In genomic region chr2:26462511-26463251, GRCh38 we compare ENCODE assay signal across 8 cellular contexts. TPM values are rescaled to one million over a fixed set of nuclear protein-coding genes. Genes with fewer than 3 reads are reported as not detected.
DNase-seq lines count a peak whose midpoint lies in the region; ATAC-seq, FAIRE-seq and TF ChIP-seq lines count a peak whose summit lies in the region.

No MANE protein-coding gene starts in this region.

- no peak overlapping the region for H2AFZ ChIP-seq in HepG2 (ENCODE audit: low read length)

- no peaks in the 10 kb centered on the region for H3K4me1 ChIP-seq in body of pancreas
- peaks cover 33% of the 10 kb centered on the region for H3K4me1 ChIP-seq in HepG2 (ENCODE audit: insufficient read depth, low read length)

- peak; percentile 55 for TF ChIP-seq RAD21 in HepG2 (CRISPR knock-in tag; IDR thresholded peaks at IDR 0.05)

- H3K36me3 ChIP-seq in body of pancreas (replicated peaks in 1 of 2; ENCODE audit: insufficient read depth in 1 of 2, low read depth in 2 of 2) (no peaks in the 10 kb centered on the region), HepG2 (replicated peaks in 1 of 2; ENCODE audit: control insufficient read depth in 1 of 2, insufficient read depth in 2 of 2, low read length in 2 of 2) (no peaks in the 10 kb centered on the region)

- H3K9me3 ChIP-seq in body of pancreas, result no peaks in the 10 kb centered on the region
- no peaks in the 10 kb centered on the region for H3K9me3 ChIP-seq in HepG2 (ENCODE audit: low read length)

- no peaks in the 10 kb centered on the region for H3K9me3 Mint-ChIP-seq in activated CD8-positive, alpha-beta T cell treated with anti-CD3 and anti-CD28 coated beads for 36 hours
- H3K9me3 Mint-ChIP-seq in activated CD8-positive, alpha-beta T cell treated with anti-CD3 and anti-CD28 coated beads, Interleukin-2, amount 10 ng/mL, durations not matched to agents 7 days and 5 days (ENCODE audit: insufficient read depth), result no peaks in the 10 kb centered on the region

- no peak for TF ChIP-seq POLR2A in body of pancreas (IDR thresholded peaks at IDR 0.05)
- no peak for TF ChIP-seq POLR2A in HepG2 (IDR thresholded peaks at IDR 0.05; ENCODE audit: insufficient read depth in 1 of 2, low read depth in 2 of 2, low read length in 2 of 2)

- no peaks in the 10 kb centered on the region for H3K4me1 Mint-ChIP-seq in activated CD8-positive, alpha-beta T cell treated with anti-CD3 and anti-CD28 coated beads for 36 hours (ENCODE audit: low read depth)
- H3K4me1 Mint-ChIP-seq in activated CD8-positive, alpha-beta T cell treated with anti-CD3 and anti-CD28 coated beads, Interleukin-2, amount 10 ng/mL, durations not matched to agents 7 days and 5 days (ENCODE audit: low read depth), result no peaks in the 10 kb centered on the region

- peak; percentile 37 for DNase-seq in activated CD8-positive, alpha-beta T cell treated with anti-CD3 and anti-CD28 coated beads for 36 hours
- no peak for DNase-seq in activated CD8-positive, alpha-beta T cell treated with anti-CD3 and anti-CD28 coated beads, Interleukin-2, amount 10 ng/mL, durations not matched to agents 7 days and 5 days
- peak; percentile 23 for DNase-seq in NCI-H1092 treated with DMSO at 0.1 percent for 48 hours (lab: John Stamatoyannopoulos, UW)
- peak; percentile 73 to 78 (median 75) for DNase-seq in body of pancreas
- peak; percentile 58 for DNase-seq in HepG2 (ENCODE audit: low spot score)

- in situ Hi-C loops in HepG2 (cut with HindIII; ENCODE audit: extremely low pct_ligation_motif_present, low pct_unique_long_range_greater_than_20kb), result loop anchor here (10.0 kb wide), 1 partner anchor 228 kb away; no protein-coding TSS in a partner anchor

- no peak overlapping the region for H3K27ac Mint-ChIP-seq in activated CD8-positive, alpha-beta T cell treated with anti-CD3 and anti-CD28 coated beads for 36 hours
- H3K27ac Mint-ChIP-seq in activated CD8-positive, alpha-beta T cell treated with anti-CD3 and anti-CD28 coated beads, Interleukin-2, amount 10 ng/mL, durations not matched to agents 7 days and 5 days, result no peak overlapping the region

- H3K4me2 ChIP-seq in HepG2 (ENCODE audit: low read depth, low read length), result no peak overlapping the region

- H3K4me3 ChIP-seq in body of pancreas, result no peak overlapping the region
- H3K4me3 ChIP-seq in HepG2 (replicated peaks in 1 of 3; ENCODE audit: insufficient read depth in 1 of 3, low read depth in 2 of 3, low read length in 3 of 3), result no peak overlapping the region

- POLR2A ChIA-PET in activated CD8-positive, alpha-beta T cell treated with anti-CD3 and anti-CD28 coated beads for 36 hours (lab: Charles Lee), result no interaction called here
- POLR2A ChIA-PET in activated CD8-positive, alpha-beta T cell treated with anti-CD3 and anti-CD28 coated beads, Interleukin-2, amount 10 ng/mL, durations not matched to agents 7 days and 5 days (lab: Charles Lee), result no interaction called here
- POLR2A ChIA-PET in HepG2 (lab: Yijun Ruan, JAX), result interaction anchor here (1.0 kb wide), 1 partner anchor 117 kb away, joined by 7 read pairs; the partner anchor contains the start of gene SELENOI

- H3K27me3 Mint-ChIP-seq in activated CD8-positive, alpha-beta T cell treated with anti-CD3 and anti-CD28 coated beads for 36 hours, result no peaks in the 10 kb centered on the region
- H3K27me3 Mint-ChIP-seq in activated CD8-positive, alpha-beta T cell treated with anti-CD3 and anti-CD28 coated beads, Interleukin-2, amount 10 ng/mL, durations not matched to agents 7 days and 5 days (ENCODE audit: low read depth), result no peaks in the 10 kb centered on the region

- no peak overlapping the region for H3K27ac ChIP-seq in body of pancreas
- H3K27ac ChIP-seq in HepG2 (ENCODE audit: extremely low read length, insufficient read depth, low read length), result no peak overlapping the region

- intact Hi-C loops in activated CD8-positive, alpha-beta T cell treated with anti-CD3 and anti-CD28 coated beads for 36 hours (cut with micrococcal nuclease), result loop anchor here (10.0 kb wide), 1 partner anchor 288 kb away; the partner anchor contains the start of gene GAREM2
- intact Hi-C loops in body of pancreas (cut with DNase I), result no loop called here
- intact Hi-C loops in HepG2 (cut with micrococcal nuclease; ENCODE audit: unreplicated experiment), result loop anchor here (10.0 kb wide), 1 partner anchor 508 kb away; no protein-coding TSS in a partner anchor

- H3K4me3 Mint-ChIP-seq in activated CD8-positive, alpha-beta T cell treated with anti-CD3 and anti-CD28 coated beads for 36 hours, result no peak overlapping the region
- no peak overlapping the region for H3K4me3 Mint-ChIP-seq in activated CD8-positive, alpha-beta T cell treated with anti-CD3 and anti-CD28 coated beads, Interleukin-2, amount 10 ng/mL, durations not matched to agents 7 days and 5 days

- H3K79me2 ChIP-seq in HepG2 (ENCODE audit: insufficient read depth, low read length), result no peaks in the 10 kb centered on the region

- TF ChIP-seq EP300 in HepG2 (IDR thresholded peaks at IDR 0.05; ENCODE audit: low read depth in 2 of 2, low read length in 2 of 2) (no peak), HepG2 (CRISPR knock-in tag; IDR thresholded peaks at IDR 0.05; ENCODE audit: borderline replicate concordance) (0 out of 2 replicates have a peak, but pooled peaks have one; percentile 9)

- CTCF ChIA-PET in activated CD8-positive, alpha-beta T cell treated with anti-CD3 and anti-CD28 coated beads for 36 hours (lab: Charles Lee), result no interaction called here
- CTCF ChIA-PET in activated CD8-positive, alpha-beta T cell treated with anti-CD3 and anti-CD28 coated beads, Interleukin-2, amount 10 ng/mL, durations not matched to agents 7 days and 5 days (lab: Charles Lee), result no interaction called here
- CTCF ChIA-PET in HepG2 (lab: Yijun Ruan, JAX; ENCODE audit: low intra/inter-chr PET ratio, low total read pairs), result no interaction called here

- peak; percentile 56 for ATAC-seq in activated CD8-positive, alpha-beta T cell treated with anti-CD3 and anti-CD28 coated beads for 36 hours
- ATAC-seq in activated CD8-positive, alpha-beta T cell treated with anti-CD3 and anti-CD28 coated beads, Interleukin-2, amount 10 ng/mL, durations not matched to agents 7 days and 5 days, result no peak
- peak; percentile 90 for ATAC-seq in body of pancreas
- ATAC-seq in HepG2, result peak; percentile 57
- no peak for ATAC-seq in HG02610 (IDR thresholded peaks at IDR 0.05; ENCODE audit: unreplicated experiment)
- ATAC-seq in HG03280 (IDR thresholded peaks at IDR 0.05; ENCODE audit: unreplicated experiment), result no peak
- no peak for ATAC-seq in HG03045 (IDR thresholded peaks at IDR 0.05; ENCODE audit: unreplicated experiment)

- H4K20me1 ChIP-seq in HepG2 (ENCODE audit: insufficient read depth, low read length), result no peaks in the 10 kb centered on the region

- TF ChIP-seq CTCF in activated CD8-positive, alpha-beta T cell treated with anti-CD3 and anti-CD28 coated beads for 36 hours (IDR thresholded peaks at IDR 0.05), result no peak
- peak; percentile 12 to 64 (median 55) for TF ChIP-seq CTCF in body of pancreas (IDR thresholded peaks at IDR 0.05)
- TF ChIP-seq CTCF in HepG2 (CRISPR knock-in tag; IDR thresholded peaks at IDR 0.05), result peak; percentile 73

- H3K27me3 ChIP-seq in body of pancreas (no peaks in the 10 kb centered on the region), HepG2 (ENCODE audit: control insufficient read depth in 1 of 2, insufficient read depth in 2 of 2, low read length in 2 of 2) (0 out of 5 replicates have a peak, but pooled peaks cover 0 to 2% of the 10 kb centered on the region in 2 experiments)

- no TSS peak for BruUV-seq in HepG2 (replicated peaks; lab: Mats Ljungman, UMichigan)

- H3K36me3 Mint-ChIP-seq in activated CD8-positive, alpha-beta T cell treated with anti-CD3 and anti-CD28 coated beads for 36 hours (ENCODE audit: low read depth), result no peaks in the 10 kb centered on the region
- no peaks in the 10 kb centered on the region for H3K36me3 Mint-ChIP-seq in activated CD8-positive, alpha-beta T cell treated with anti-CD3 and anti-CD28 coated beads, Interleukin-2, amount 10 ng/mL, durations not matched to agents 7 days and 5 days (ENCODE audit: low read depth)

- no peak overlapping the region for H3K9ac ChIP-seq in HepG2 (ENCODE audit: insufficient read depth, low read depth, low read length)

- WGBS in body of pancreas, 2 donors, result 81 to 82% methylated on average over 12 to 14 of the region's 14 CpGs
- 80% methylated on average over 14 of the region's 14 CpGs for WGBS in HepG2 (ENCODE audit: low lambda C conversion rate)

- peak; percentile 37 for FAIRE-seq in HepG2 (lab: Jason Lieb, UNC)

TF ChIP-seq in HepG2, 621 proteins besides CTCF, POLR2A, EP300 and RAD21 (continues in another document):
- TF ChIP-seq CEBPB (IDR thresholded peaks at IDR 0.05; ENCODE audit: borderline replicate concordance, low read depth, low read length), result no peak
- TF ChIP-seq ZNF564 (CRISPR knock-in tag; IDR thresholded peaks at IDR 0.05), result no peak

RNA-seq across cellular contexts. Expression of gene OTOF, which starts 15.2 kb away (rescaled TPM):
- under 1 TPM; 0.60 to 0.81 TPM for total RNA-seq in activated CD8-positive, alpha-beta T cell treated with anti-CD3 and anti-CD28 coated beads for 36 hours
- 10 to 100 TPM; 17.2 to 19.9 TPM for total RNA-seq in activated CD8-positive, alpha-beta T cell treated with anti-CD3 and anti-CD28 coated beads, Interleukin-2, amount 10 ng/mL, durations not matched to agents 7 days and 5 days
- under 1 TPM in 1 of 2 donors, not detected in 1; 0.26 TPM for total RNA-seq in body of pancreas
- 0.04 TPM in 1 of 2 replicates, not detected in the other for total RNA-seq in HepG2 (2016; rRNA removed; fragmentation: Illumina TruSeq; extraction: Trizol)
- 0.09 TPM in 1 of 2 replicates, not detected in the other for total RNA-seq in HepG2 (2016; cell fraction: cytosol; rRNA removed; fragmentation: Illumina TruSeq; extraction: Trizol; ENCODE audit: low read depth)
- total RNA-seq in HepG2 (2016; cell fraction: insoluble cytoplasmic fraction; rRNA removed; fragmentation: Illumina TruSeq; extraction: Trizol), result 0.04 TPM in 1 of 2 replicates, not detected in the other
- total RNA-seq in HepG2 (2016; cell fraction: membrane; rRNA removed; fragmentation: Illumina TruSeq; extraction: Trizol), result 0.03 TPM in 1 of 2 replicates, not detected in the other
- total RNA-seq in HepG2 (2016; cell fraction: nucleus; rRNA removed; fragmentation: Illumina TruSeq; extraction: Trizol), result 0.06 TPM in 1 of 2 replicates, not detected in the other
- polyA plus RNA-seq in HepG2 (2011; rRNA removed), result not detected in 2 replicates
- 0.01 TPM in 2 replicates for polyA plus RNA-seq in HepG2 (2011; cell fraction: cytosol; rRNA removed)
- 0.12 and 0.26 TPM in 2 replicates for polyA plus RNA-seq in HepG2 (2011; cell fraction: nucleus; rRNA removed)
- 0.05 TPM in 1 of 2 replicates, not detected in the other for polyA plus RNA-seq in HepG2 (2012)
- not detected in 2 replicates for polyA plus RNA-seq in HepG2 (2016; cell fraction: cytosol; fragmentation: Illumina TruSeq; extraction: Trizol; ENCODE audit: low read depth)
- 0.04 TPM in 1 of 2 replicates, not detected in the other for polyA plus RNA-seq in HepG2 (2016; cell fraction: insoluble cytoplasmic fraction; fragmentation: Illumina TruSeq; extraction: Trizol; ENCODE audit: low read depth)
- polyA plus RNA-seq in HepG2 (2016; cell fraction: membrane; fragmentation: Illumina TruSeq; extraction: Trizol; ENCODE audit: low read depth), result not detected in 2 replicates
- 0.33 TPM in 1 of 2 replicates, not detected in the other for polyA plus RNA-seq in HepG2 (2016; cell fraction: nucleus; fragmentation: Illumina TruSeq; extraction: Trizol; ENCODE audit: insufficient read depth, low read depth)
- 0.02 TPM in 1 of 2 replicates, not detected in the other for polyA minus RNA-seq in HepG2 (2011; rRNA and poly(A)+ RNA removed; ENCODE audit: low replicate concordance)
- not detected in 2 replicates for polyA minus RNA-seq in HepG2 (2011; cell fraction: cytosol; rRNA and poly(A)+ RNA removed)
- polyA minus RNA-seq in HepG2 (2011; cell fraction: nucleus; rRNA and poly(A)+ RNA removed), result not detected in 2 replicates

Comparison
In these comparisons a context has a peak if more than half of its experiments do, and no peak if none do; other contexts are left out.
1. ATAC-seq: peak in activated CD8-positive, alpha-beta T cell treated with anti-CD3 and anti-CD28 coated beads for 36 hours (single experiment), body of pancreas (single experiment) and HepG2 (single experiment); none in activated CD8-positive, alpha-beta T cell treated with anti-CD3 and anti-CD28 coated beads, Interleukin-2, amount 10 ng/mL, durations not matched to agents 7 days and 5 days (single experiment), HG02610 (single experiment), HG03280 (single experiment) and HG03045 (single experiment).
2. RNA of gene OTOF, which starts 15.2 kb away (total RNA-seq): 17.2 to 19.9 TPM in activated CD8-positive, alpha-beta T cell treated with anti-CD3 and anti-CD28 coated beads, Interleukin-2, amount 10 ng/mL, durations not matched to agents 7 days and 5 days; 0.60 to 0.81 TPM in activated CD8-positive, alpha-beta T cell treated with anti-CD3 and anti-CD28 coated beads for 36 hours, 0.26 TPM in body of pancreas and 0.03 to 0.09 TPM in HepG2; every median in the first group is over 10 times any median in the second.